8 cellular contexts compared by ENCODE assay signal in the genomic region with DNA sequence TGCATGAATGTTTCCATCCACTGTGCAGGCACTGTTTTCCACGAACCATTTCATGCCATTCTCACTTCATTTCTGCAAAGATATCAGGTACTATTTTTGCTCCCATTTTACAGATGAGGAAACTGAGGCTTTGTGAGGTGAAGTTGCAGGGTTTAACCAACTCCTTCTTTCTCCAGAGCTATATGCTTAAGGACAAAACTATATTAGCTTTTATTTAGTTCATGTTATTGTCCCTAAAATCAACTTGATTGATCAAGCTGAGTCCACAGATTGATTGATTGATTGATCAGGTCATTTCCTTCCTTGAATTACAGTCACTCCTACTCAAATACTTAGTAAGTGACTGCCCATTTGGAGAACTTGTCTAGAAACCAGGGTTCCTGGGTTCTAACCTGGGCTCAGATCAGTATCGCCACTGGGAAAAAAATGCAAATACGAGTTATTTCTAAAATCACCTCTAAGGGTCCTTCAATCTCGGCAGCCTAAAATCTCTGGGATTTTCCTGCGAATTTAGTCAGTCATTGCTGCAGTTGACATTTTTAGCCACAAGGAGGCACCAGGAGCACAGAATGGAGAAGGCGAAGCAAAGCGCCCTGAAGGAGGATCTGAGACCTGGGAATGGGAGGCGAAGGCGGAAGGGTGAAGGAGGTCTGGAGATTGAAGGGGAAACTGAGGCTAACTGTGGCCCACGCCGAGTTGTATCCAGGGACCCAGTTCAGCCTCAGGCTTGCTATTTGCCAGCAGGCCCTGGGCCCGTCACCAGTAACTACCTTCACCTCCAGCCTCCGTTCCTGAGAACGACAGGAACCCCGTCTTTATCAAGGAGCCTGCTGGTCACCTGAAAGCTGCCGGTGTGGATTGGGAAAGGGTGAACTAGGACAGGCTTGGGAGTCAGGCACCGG. TPM values are rescaled to one million over a fixed set of nuclear protein-coding genes. Genes with fewer than 3 reads are reported as not detected.
A peak's percentile ranks its signal among the peaks of the same experiment; 100 is the strongest.
DNase-seq lines count a peak whose midpoint lies in the region; ATAC-seq and TF ChIP-seq lines count a peak whose summit lies in the region.

No MANE protein-coding gene starts in this region.

- peak overlapping the region; percentile 99 for H2AFZ ChIP-seq in HCT116 (ENCODE audit: low read depth, low read length, poor library complexity, severe bottlenecking)

- H3K4me3 ChIP-seq in HCT116 (replicated peaks in 1 of 2; ENCODE audit: low read depth in 1 of 2, low read length in 2 of 2) (peak overlapping the region in 1 of 2 experiments; percentile 18; a peak in 2 of 4 replicates), lower lobe of right lung (no peak overlapping the region)

- H3K79me2 ChIP-seq in HCT116 (ENCODE audit: insufficient read depth, low read length), result no peaks in the 10 kb centered on the region

- H3K36me3 ChIP-seq in HCT116 (ENCODE audit: control insufficient read depth in 1 of 2, insufficient read depth in 2 of 2, low read length in 2 of 2) (no peaks in the 10 kb centered on the region), lower lobe of right lung (no peaks in the 10 kb centered on the region)

- H3K4me2 ChIP-seq in HCT116 (ENCODE audit: low read length), result peak overlapping the region; percentile 66

- intact Hi-C loops in HCT116 (cut with micrococcal nuclease), result loop anchor here (1.0 to 2.0 kb wide), 4 partner anchors 53 to 673 kb away; a partner anchor contains a TSS
- intact Hi-C loops in lower lobe of right lung (cut with DNase I), result no loop called here

- peak; percentile 99 for TF ChIP-seq RAD21 in HCT116 (IDR thresholded peaks at IDR 0.05; ENCODE audit: low read depth)

- H3K9me3 ChIP-seq in HCT116 (ENCODE audit: control insufficient read depth in 1 of 2, insufficient read depth in 1 of 2, low read depth in 1 of 2, low read length in 2 of 2) (no peaks in the 10 kb centered on the region), lower lobe of right lung (no peaks in the 10 kb centered on the region)

- ATAC-seq in HCT116, result peak; percentile 94
- ATAC-seq in lower lobe of right lung, result peak; percentile 81 to 83
- no peak for ATAC-seq in GM18909 (IDR thresholded peaks at IDR 0.05; ENCODE audit: poor library complexity, unreplicated experiment)

- no peaks in the 10 kb centered on the region for H3K9me2 ChIP-seq in HCT116 (ENCODE audit: insufficient read depth)

- no peaks in the 10 kb centered on the region for H4K20me1 ChIP-seq in HCT116 (ENCODE audit: insufficient read depth)

- CTCF ChIA-PET in HCT116 (lab: Charles Lee), result interaction anchor here (1.1 kb wide), 1 partner anchor 175 kb away, joined by 5 read pairs; no protein-coding TSS in a partner anchor

- RAD21 ChIA-PET in HCT116 (lab: Charles Lee; ENCODE audit: low non-redundant PET in 1 of 2, low total read pairs in 2 of 2, uncharacterized antibody in 2 of 2, unreplicated experiment in 2 of 2), result no interaction called here

- TF ChIP-seq CTCF in HCT116 (IDR thresholded peaks at IDR 0.05 in 2 of 3, conservative IDR thresholded peaks at IDR 0.05 in 1 of 3; ENCODE audit: borderline replicate concordance in 1 of 3, insufficient read depth in 1 of 3, low read depth in 2 of 3, low read length in 2 of 3) (peak; percentile 83 to 96 (median 91)), lower lobe of right lung (IDR thresholded peaks at IDR 0.05) (peak; percentile 84)

- no TSS peak for BruUV-seq in HCT116 (replicated peaks; lab: Mats Ljungman, UMichigan)

- POLR2A ChIA-PET in HCT116 (lab: Charles Lee), result interaction anchor here (1.2 to 1.4 kb wide), 2 partner anchors 13 to 139 kb away, joined by 3 read pairs; a partner anchor contains a TSS

- H3K27me3 ChIP-seq in HCT116 (ENCODE audit: insufficient read depth, low read length) (no peaks in the 10 kb centered on the region), lower lobe of right lung (ENCODE audit: low read depth) (peaks cover 6% of the 10 kb centered on the region)

- 0 out of 2 replicates have a peak overlapping the region, but pooled peaks have one; percentile 22 for H3K9ac ChIP-seq in HCT116 (ENCODE audit: low read length)

- H3K27ac ChIP-seq in HCT116 (ENCODE audit: low read depth, low read length) (no peak overlapping the region), lower lobe of right lung (no peak overlapping the region)

- no peak for TF ChIP-seq POLR2A in HCT116 (IDR thresholded peaks at IDR 0.05; ENCODE audit: borderline replicate concordance, extremely low read depth, insufficient read depth, insufficient read length)

- peak; percentile 54 to 61 for DNase-seq in AML-193 (lab: John Stamatoyannopoulos, UW)
- DNase-seq in HCT116 (ENCODE audit: low read depth, low spot score), result peak; percentile 81
- DNase-seq in NCI-H526 (lab: John Stamatoyannopoulos, UW), result peak; percentile 34 to 66
- peak; percentile 67 for DNase-seq in activated CD4-positive, alpha-beta T cell treated with anti-CD3 and anti-CD28 coated beads, Interleukin-2, amount 50 U/mL, for 1 hour
- DNase-seq in ecto neural progenitor cell (ENCODE audit: low spot score), result peak; percentile 84
- DNase-seq in lower lobe of right lung, result peak; percentile 59
- peak; percentile 37 to 59 (median 48) for DNase-seq in stimulated activated CD4-positive, alpha-beta T cell treated with anti-CD3 and anti-CD28 coated beads, TNF-alpha, amount 100 ng/mL, for 24 hours (ENCODE audit: low read depth in 3 of 3)

- peaks cover 0 to 8% of the 10 kb centered on the region in 2 experiments; a peak in 2 of 4 replicates for H3K4me1 ChIP-seq in HCT116 (ENCODE audit: control insufficient read depth in 1 of 2, insufficient read depth in 2 of 2, low read length in 2 of 2)
- H3K4me1 ChIP-seq in lower lobe of right lung, result no peaks in the 10 kb centered on the region

TF ChIP-seq in HCT116, 20 proteins besides CTCF, POLR2A, EP300 and RAD21:
- TF ChIP-seq, protein P1, sequence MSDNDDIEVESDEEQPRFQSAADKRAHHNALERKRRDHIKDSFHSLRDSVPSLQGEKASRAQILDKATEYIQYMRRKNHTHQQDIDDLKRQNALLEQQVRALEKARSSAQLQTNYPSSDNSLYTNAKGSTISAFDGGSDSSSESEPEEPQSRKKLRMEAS (IDR thresholded peaks at IDR 0.05), result 0 out of 2 replicates have a peak, but pooled peaks have one; percentile 31
- no peak for TF ChIP-seq ELF1 (IDR thresholded peaks at IDR 0.05; ENCODE audit: borderline replicate concordance, low read depth)
- no peak for TF ChIP-seq SIN3A (IDR thresholded peaks at IDR 0.05; ENCODE audit: low read depth)
- TF ChIP-seq FOSL1 (IDR thresholded peaks at IDR 0.05; ENCODE audit: low read depth), result no peak
- no peak for TF ChIP-seq SP1 (IDR thresholded peaks at IDR 0.05; ENCODE audit: low read depth)
- TF ChIP-seq YY1 (IDR thresholded peaks at IDR 0.05; ENCODE audit: extremely low read depth, insufficient replicate concordance, low read depth, low read length), result peak; percentile 15
TF ChIP-seq in HCT116: peak in this region for 2.

RNA-seq across cellular contexts. Expression of a gene that starts 14.3 kb away (rescaled TPM):
- total RNA-seq in HCT116 (2021; ENCODE audit: unreplicated experiment), result 24.7 TPM
- 19.2 and 21.0 TPM in 2 replicates for polyA plus RNA-seq in HCT116 (2012)
- total RNA-seq in lower lobe of right lung, result 29.9 TPM

RNA-seq across cellular contexts. Expression of a gene that starts 30.2 kb away (rescaled TPM):
- total RNA-seq in HCT116 (2021; ENCODE audit: unreplicated experiment) (not detected), lower lobe of right lung (0.38 TPM)
- polyA plus RNA-seq in HCT116 (2012), result not detected in 2 replicates

RNA-seq across cellular contexts. Expression of a gene that starts 36.2 kb away (rescaled TPM):
- total RNA-seq in HCT116 (2021; ENCODE audit: unreplicated experiment) (20.5 TPM), lower lobe of right lung (43.0 TPM)
- polyA plus RNA-seq in HCT116 (2012), result 12.3 and 14.2 TPM in 2 replicates
